Comparison of ENCODE assay signal across 11 cellular contexts in genomic region chr11:67313125-67313890, GRCh38. TPM values are rescaled to one million over a fixed set of nuclear protein-coding genes. Genes with fewer than 3 reads are reported as not detected.
DNase-seq lines count a peak whose midpoint lies in the region; ATAC-seq and TF ChIP-seq lines count a peak whose summit lies in the region.
"Had no signal": no experiment of that assay in that cellular context is flagged by ENCODE, and none has a peak within 500 bp of the region (broad histone marks: within the 10 kb centered on the region; RNA-seq: fewer than 3 reads in every experiment).

No MANE protein-coding gene starts in this region.

- no peaks in the 10 kb centered on the region for H3K36me3 Mint-ChIP-seq in activated T-cell treated with anti-CD3 and anti-CD28 coated beads, Interleukin-2, amount 50 U/mL, for 4 hours (ENCODE audit: insufficient read depth)
- H3K36me3 Mint-ChIP-seq in activated T-helper 17 cell treated with anti-CD3 and anti-CD28 coated beads, Interleukin-2, amount 50 U/mL, for 72 hours (ENCODE audit: low read depth): peaks cover 6% of the 10 kb centered on the region
- no peaks in the 10 kb centered on the region for H3K36me3 Mint-ChIP-seq in GM23338 (ENCODE audit: low read depth)

- H3K9me3 ChIP-seq in lower lobe of right lung (no peaks in the 10 kb centered on the region), testis (no peaks in the 10 kb centered on the region), left ventricle myocardium inferior (replicated peaks) (no peaks in the 10 kb centered on the region)
- H3K9me3 ChIP-seq: SJSA1 had no signal

- no peak overlapping the region for H3K4me3 ChIP-seq in lower lobe of right lung
- no peak overlapping the region for H3K4me3 ChIP-seq in testis
- no peak overlapping the region for H3K4me3 ChIP-seq in GM23338
- no peak overlapping the region for H3K4me3 ChIP-seq in left ventricle myocardium inferior
- H3K4me3 ChIP-seq: SJSA1 had no signal

- no peaks in the 10 kb centered on the region for H4K20me1 ChIP-seq in GM23338 (replicated peaks; ENCODE audit: insufficient read depth)

- H3K27ac Mint-ChIP-seq in activated T-helper 17 cell treated with anti-CD3 and anti-CD28 coated beads, Interleukin-2, amount 50 U/mL, for 72 hours: peak overlapping the region; percentile 90
- no peak overlapping the region for H3K27ac Mint-ChIP-seq in GM23338

- 85 to 91% methylated on average over 11 of the region's 11 CpGs for WGBS in testis, 2 donors

- H3K4me2 ChIP-seq in GM23338: no peak overlapping the region

- H3K9me3 Mint-ChIP-seq in activated T-cell treated with anti-CD3 and anti-CD28 coated beads, Interleukin-2, amount 50 U/mL, for 4 hours: no peaks in the 10 kb centered on the region
- no peaks in the 10 kb centered on the region for H3K9me3 Mint-ChIP-seq in activated T-helper 17 cell treated with anti-CD3 and anti-CD28 coated beads, Interleukin-2, amount 50 U/mL, for 72 hours
- H3K9me3 Mint-ChIP-seq in GM23338: no peaks in the 10 kb centered on the region
- H3K9me3 Mint-ChIP-seq: activated B cell treated with CpG ODN at 0.5 μM for 24 hours had no signal

- H3K36me3 ChIP-seq in lower lobe of right lung: peaks cover 35% of the 10 kb centered on the region
- H3K36me3 ChIP-seq in testis (ENCODE audit: low read depth, missing control alignments): no peaks in the 10 kb centered on the region
- H3K36me3 ChIP-seq in GM23338 (ENCODE audit: insufficient read depth): no peaks in the 10 kb centered on the region
- H3K36me3 ChIP-seq in left ventricle myocardium inferior: peaks cover 12% of the 10 kb centered on the region

- no peaks in the 10 kb centered on the region for H3K9me2 ChIP-seq in GM23338 (ENCODE audit: insufficient read depth)

- peaks cover 3% of the 10 kb centered on the region; the same call in 1 of the 2 replicates for H3F3A ChIP-seq in GM23338 (replicated peaks; ENCODE audit: low read depth)

- ATAC-seq in activated T-cell treated with anti-CD3 and anti-CD28 coated beads, Interleukin-2, amount 50 U/mL, for 4 hours: no peak
- ATAC-seq in activated T-helper 17 cell treated with anti-CD3 and anti-CD28 coated beads, Interleukin-2, amount 50 U/mL, for 72 hours (replicated peaks): no peak
- no peak for ATAC-seq in lower lobe of right lung
- no peak for ATAC-seq in GM23338

- H3K27ac ChIP-seq in lower lobe of right lung (peak overlapping the region; percentile 62), testis (no peak overlapping the region), GM23338 (ENCODE audit: low read depth) (no peak overlapping the region), left ventricle myocardium inferior (replicated peaks) (no peak overlapping the region)
- H3K27ac ChIP-seq: SJSA1 had no signal

- H3K27me3 Mint-ChIP-seq in activated T-cell treated with anti-CD3 and anti-CD28 coated beads, Interleukin-2, amount 50 U/mL, for 4 hours (ENCODE audit: low read depth): no peaks in the 10 kb centered on the region
- H3K27me3 Mint-ChIP-seq in activated T-helper 17 cell treated with anti-CD3 and anti-CD28 coated beads, Interleukin-2, amount 50 U/mL, for 72 hours: no peaks in the 10 kb centered on the region
- peaks cover 12% of the 10 kb centered on the region for H3K27me3 Mint-ChIP-seq in GM23338 (ENCODE audit: insufficient read depth, low read depth, poor library complexity)
- H3K27me3 Mint-ChIP-seq: activated B cell treated with CpG ODN at 0.5 μM for 24 hours had no signal

- H2AFZ ChIP-seq in GM23338: no peak overlapping the region

- no peak for TF ChIP-seq CTCF in lower lobe of right lung (IDR thresholded peaks at IDR 0.05)
- TF ChIP-seq CTCF in testis (IDR thresholded peaks at IDR 0.05): no peak
- no peak for TF ChIP-seq CTCF in GM23338 (conservative IDR thresholded peaks at IDR 0.05; ENCODE audit: low read depth in 2 of 2)
- TF ChIP-seq CTCF in left ventricle myocardium inferior (IDR thresholded peaks at IDR 0.05; ENCODE audit: borderline replicate concordance): no peak

- no peak for TF ChIP-seq POLR2A in testis (IDR thresholded peaks at IDR 0.05)

- peak overlapping the region; percentile 13 for H3K4me3 Mint-ChIP-seq in activated T-cell treated with anti-CD3 and anti-CD28 coated beads, Interleukin-2, amount 50 U/mL, for 4 hours
- H3K4me3 Mint-ChIP-seq in activated T-helper 17 cell treated with anti-CD3 and anti-CD28 coated beads, Interleukin-2, amount 50 U/mL, for 72 hours: peak overlapping the region; percentile 74
- no peak overlapping the region for H3K4me3 Mint-ChIP-seq in GM23338
- H3K4me3 Mint-ChIP-seq: activated B cell treated with CpG ODN at 0.5 μM for 24 hours had no signal

- H3K4me1 ChIP-seq in lower lobe of right lung: peaks cover 24% of the 10 kb centered on the region
- H3K4me1 ChIP-seq in testis: peaks cover 4% of the 10 kb centered on the region
- peaks cover 5% of the 10 kb centered on the region for H3K4me1 ChIP-seq in GM23338 (ENCODE audit: insufficient read depth)
- H3K4me1 ChIP-seq in left ventricle myocardium inferior: peaks cover 16% of the 10 kb centered on the region

- no peaks in the 10 kb centered on the region for H3K79me2 ChIP-seq in GM23338 (replicated peaks; ENCODE audit: insufficient read depth)

- H3K4me1 Mint-ChIP-seq in activated T-cell treated with anti-CD3 and anti-CD28 coated beads, Interleukin-2, amount 50 U/mL, for 4 hours (ENCODE audit: low read depth): peaks cover 38% of the 10 kb centered on the region
- peaks cover 20% of the 10 kb centered on the region for H3K4me1 Mint-ChIP-seq in activated T-helper 17 cell treated with anti-CD3 and anti-CD28 coated beads, Interleukin-2, amount 50 U/mL, for 72 hours
- peaks cover 2% of the 10 kb centered on the region; the same call in 1 of the 3 replicates for H3K4me1 Mint-ChIP-seq in GM23338

- H3K27me3 ChIP-seq in lower lobe of right lung (ENCODE audit: low read depth) (no peaks in the 10 kb centered on the region), testis (no peaks in the 10 kb centered on the region), GM23338 (ENCODE audit: insufficient read depth) (peaks cover 14% of the 10 kb centered on the region), left ventricle myocardium inferior (ENCODE audit: low read depth) (no peaks in the 10 kb centered on the region)
- H3K27me3 ChIP-seq: SJSA1 had no signal

- DNase-seq in activated T-cell treated with anti-CD3 and anti-CD28 coated beads, Interleukin-2, amount 50 U/mL, for 4 hours: no peak
- DNase-seq in activated T-cell treated with anti-CD3 and anti-CD28 coated beads, Interleukin-2, amount 50 U/mL, for 48 hours: no peak
- DNase-seq in lower lobe of right lung: no peak
- peak; percentile 13 for DNase-seq in testis
- no peak for DNase-seq in GM23338 (ENCODE audit: low spot score)
- no peak for DNase-seq in stimulated activated CD8-positive, alpha-beta memory T cell treated with anti-CD3 and anti-CD28 coated beads, Interleukin-4, amount 100 ng/mL, for 48 hours
- no peak for DNase-seq in left ventricle myocardium inferior
- DNase-seq: activated B cell treated with CpG ODN at 0.5 μM for 24 hours, NCI-H2029 treated with DMSO at 0.1 percent for 48 hours had no signal

- intact Hi-C loops in lower lobe of right lung (cut with DNase I) (loop anchor here (10.0 kb wide), 1 partner anchor 49 kb away; the partner anchor contains the start of gene GRK2), testis (cut with DNase I; ENCODE audit: low total_unique reads) (no loop called here), left ventricle myocardium inferior (cut with micrococcal nuclease) (no loop called here)

TF ChIP-seq in GM23338, 12 proteins besides CTCF, POLR2A, EP300 and RAD21 (continues in another document):
- no peak for TF ChIP-seq JUNB (IDR thresholded peaks at IDR 0.05; ENCODE audit: unreplicated experiment)

RNA-seq across cellular contexts. Expression of gene SSH3, which starts 10.0 kb away (rescaled TPM):
- total RNA-seq in activated T-cell treated with anti-CD3 and anti-CD28 coated beads, Interleukin-2, amount 50 U/mL, for 4 hours: 1 to 10 TPM; 4.8 to 7.2 (median 6.6) TPM
- total RNA-seq in activated T-helper 17 cell treated with anti-CD3 and anti-CD28 coated beads, Interleukin-2, amount 50 U/mL, for 72 hours: 10 to 100 TPM; 15.8 to 22.0 TPM
- total RNA-seq in lower lobe of right lung: 37.7 TPM
- 1 to 10 TPM; 6.9 to 9.8 TPM for total RNA-seq in testis
- polyA plus RNA-seq in testis (ENCODE audit: insufficient read depth, low read depth, low replicate concordance): 8.6 TPM
- total RNA-seq in GM23338 (2014; rRNA removed; shearing (Covaris generic)): 40.0 and 45.8 TPM in 2 replicates
- polyA plus RNA-seq in GM23338 (2016; fragmentation: Nextera tagmentation; extraction: Ambion mirVana): 17.8 and 25.1 TPM in 2 replicates
- 14.9 TPM for total RNA-seq in left ventricle myocardium inferior

RNA-seq across cellular contexts. Expression of gene ANKRD13D, which starts 24.2 kb away (rescaled TPM):
- 10 to 100 TPM; 67.7 to 75.4 (median 69.8) TPM for total RNA-seq in activated T-cell treated with anti-CD3 and anti-CD28 coated beads, Interleukin-2, amount 50 U/mL, for 4 hours
- total RNA-seq in activated T-helper 17 cell treated with anti-CD3 and anti-CD28 coated beads, Interleukin-2, amount 50 U/mL, for 72 hours: 100 to 1,000 TPM; 102 to 137 TPM
- total RNA-seq in lower lobe of right lung (66.9 TPM), testis (10 to 100 TPM; 66.2 to 73.3 TPM), left ventricle myocardium inferior (11.8 TPM)
- polyA plus RNA-seq in testis (ENCODE audit: insufficient read depth, low read depth, low replicate concordance) (32.8 TPM), GM23338 (2016; fragmentation: Nextera tagmentation; extraction: Ambion mirVana) (19.5 and 20.3 TPM in 2 replicates)
- 15.7 and 30.8 TPM in 2 replicates for total RNA-seq in GM23338 (2014; rRNA removed; shearing (Covaris generic))

RNA-seq across cellular contexts. Expression of gene POLD4, which starts 40.0 kb away (rescaled TPM):
- 10 to 100 TPM; 16.4 to 23.8 (median 22.0) TPM for total RNA-seq in activated T-cell treated with anti-CD3 and anti-CD28 coated beads, Interleukin-2, amount 50 U/mL, for 4 hours
- 10 to 100 TPM; 32.4 to 60.2 TPM for total RNA-seq in activated T-helper 17 cell treated with anti-CD3 and anti-CD28 coated beads, Interleukin-2, amount 50 U/mL, for 72 hours
- total RNA-seq in lower lobe of right lung (86.6 TPM), testis (10 to 100 TPM; 53.8 to 59.1 TPM), left ventricle myocardium inferior (47.0 TPM)
- polyA plus RNA-seq in testis (ENCODE audit: insufficient read depth, low read depth, low replicate concordance) (54.6 TPM), GM23338 (2016; fragmentation: Nextera tagmentation; extraction: Ambion mirVana) (16.2 and 18.8 TPM in 2 replicates)
- 15.9 and 23.0 TPM in 2 replicates for total RNA-seq in GM23338 (2014; rRNA removed; shearing (Covaris generic))

RNA-seq across cellular contexts. Expression of gene GRK2, which starts 47.0 kb away (rescaled TPM):
- 100 to 1,000 TPM; 152 to 172 (median 171) TPM for total RNA-seq in activated T-cell treated with anti-CD3 and anti-CD28 coated beads, Interleukin-2, amount 50 U/mL, for 4 hours
- 100 to 1,000 TPM; 197 to 265 TPM for total RNA-seq in activated T-helper 17 cell treated with anti-CD3 and anti-CD28 coated beads, Interleukin-2, amount 50 U/mL, for 72 hours
- total RNA-seq in lower lobe of right lung (101 TPM), testis (10 to 100 TPM; 64.3 to 87.6 TPM), left ventricle myocardium inferior (53.8 TPM)
- polyA plus RNA-seq in testis (ENCODE audit: insufficient read depth, low read depth, low replicate concordance) (45.6 TPM), GM23338 (2016; fragmentation: Nextera tagmentation; extraction: Ambion mirVana) (19.5 and 21.7 TPM in 2 replicates)
- 62.2 and 72.5 TPM in 2 replicates for total RNA-seq in GM23338 (2014; rRNA removed; shearing (Covaris generic))
